1 cellular context compared by ENCODE assay signal in genomic region chr9:127539259-127539981, GRCh38.
TF ChIP-seq lines count a peak whose summit lies in the region.

No MANE protein-coding gene starts in this region.

TF ChIP-seq in SK-N-SH, 30 proteins besides CTCF, POLR2A, EP300 and RAD21 (continued from another document):
- TF ChIP-seq JUND (IDR thresholded peaks at IDR 0.05) (peak; percentile 41; the same call in 1 of the 2 replicates), TCF12 (IDR thresholded peaks at IDR 0.05) (peak; percentile 46), FOXM1 (IDR thresholded peaks at IDR 0.05; ENCODE audit: low read depth) (no peak), MXI1 (IDR thresholded peaks at IDR 0.05; ENCODE audit: low read depth, low read length) (no peak)
